ENCODE assay signal across 15 cellular contexts in the genomic region with DNA sequence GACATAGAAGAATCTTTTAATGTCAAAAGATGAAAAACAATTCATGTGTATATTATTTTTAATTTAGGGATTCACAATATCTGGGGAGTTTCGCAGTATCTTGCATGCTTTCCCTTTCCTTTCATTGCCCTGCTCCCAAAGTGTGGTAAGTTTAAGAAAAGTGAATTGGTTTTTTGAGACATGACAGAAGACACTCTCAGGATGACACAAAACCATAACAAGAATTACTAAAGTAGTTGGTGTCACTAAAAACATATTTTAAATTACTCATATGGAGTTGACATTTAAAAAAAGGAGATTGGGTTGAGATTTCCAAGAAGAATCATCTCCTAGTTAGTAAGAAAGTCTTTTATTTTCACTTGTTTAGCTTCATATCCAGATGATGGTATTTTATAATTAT. TPM values are rescaled to one million over a fixed set of nuclear protein-coding genes. Genes with fewer than 3 reads are reported as not detected.
DNase-seq lines count a peak whose midpoint lies in the region; ATAC-seq lines count a peak whose summit lies in the region.
"Had no signal": no experiment of that assay in that cellular context is flagged by ENCODE, and none has a peak within 500 bp of the region (broad histone marks: within the 10 kb centered on the region; RNA-seq: fewer than 3 reads in every experiment).

No MANE protein-coding gene starts in this region.

- no CpG with 5 or more reads among the region's 1 CpG for WGBS in trophoblast cell (ENCODE audit: extremely low coverage, insufficient coverage, insufficient read length)

- peak overlapping the region; percentile 16 for H3K4me3 Mint-ChIP-seq in activated T-cell treated with anti-CD3 and anti-CD28 coated beads, Interleukin-2, amount 50 U/mL, for 24 hours
- no peak overlapping the region for H3K4me3 Mint-ChIP-seq in activated T-helper 1 cell treated with anti-CD3 and anti-CD28 coated beads, Interleukin-12 subunit alpha, Interleukin-12 subunit beta, Interleukin-2, Interleukin-4 antibody, amounts not matched to agents 30 ng/mL and 10 ng/mL and 1 ng/mL, durations not matched to agents 14 hours and 24 hours and 36 hours
- no peak overlapping the region for H3K4me3 Mint-ChIP-seq in activated naive CD8-positive, alpha-beta T cell treated with anti-CD3 and anti-CD28 coated beads, Interleukin-2, amount 50 U/mL, for 24 hours
- H3K4me3 Mint-ChIP-seq in stimulated activated effector memory CD8-positive, alpha-beta T cell treated with anti-CD3 and anti-CD28 coated beads, Interleukin-12 subunit alpha, Interleukin-12 subunit beta, amount 100 ng/mL, for 72 hours, result peak overlapping the region; percentile 17

- H2BK5ac ChIP-seq in trophoblast cell (ENCODE audit: low read depth, low read length, poor library complexity), result no peak overlapping the region

- H3K4me1 ChIP-seq in trophoblast cell (ENCODE audit: control insufficient read depth in 1 of 2, insufficient read depth in 2 of 2, low read length in 2 of 2), result peaks cover 8 to 9% of the 10 kb centered on the region in 2 experiments

- H3K36me3 ChIP-seq in trophoblast cell (ENCODE audit: control insufficient read depth in 1 of 2, insufficient read depth in 2 of 2, low read length in 2 of 2), result no peaks in the 10 kb centered on the region

- H3K4me3 ChIP-seq in trophoblast cell (ENCODE audit: low read depth, low read length), result no peak overlapping the region
- H3K4me3 ChIP-seq: K562 had no signal

- H3K4me1 Mint-ChIP-seq in activated T-cell treated with anti-CD3 and anti-CD28 coated beads, Interleukin-2, amount 50 U/mL, for 24 hours (ENCODE audit: low read depth), result peaks cover 74% of the 10 kb centered on the region
- H3K4me1 Mint-ChIP-seq in activated T-helper 1 cell treated with anti-CD3 and anti-CD28 coated beads, Interleukin-12 subunit alpha, Interleukin-12 subunit beta, Interleukin-2, Interleukin-4 antibody, amounts not matched to agents 30 ng/mL and 10 ng/mL and 1 ng/mL, durations not matched to agents 14 hours and 24 hours and 36 hours (ENCODE audit: low read depth), result peaks cover 55% of the 10 kb centered on the region
- peaks cover 73% of the 10 kb centered on the region for H3K4me1 Mint-ChIP-seq in activated naive CD8-positive, alpha-beta T cell treated with anti-CD3 and anti-CD28 coated beads, Interleukin-2, amount 50 U/mL, for 24 hours
- H3K4me1 Mint-ChIP-seq in stimulated activated effector memory CD8-positive, alpha-beta T cell treated with anti-CD3 and anti-CD28 coated beads, Interleukin-12 subunit alpha, Interleukin-12 subunit beta, amount 100 ng/mL, for 72 hours, result peaks cover 44% of the 10 kb centered on the region

- H3K18ac ChIP-seq in trophoblast cell (ENCODE audit: low read length), result no peak overlapping the region

- H3K36me3 Mint-ChIP-seq in activated T-cell treated with anti-CD3 and anti-CD28 coated beads, Interleukin-2, amount 50 U/mL, for 24 hours (ENCODE audit: low read depth), result no peaks in the 10 kb centered on the region
- H3K36me3 Mint-ChIP-seq in activated T-helper 1 cell treated with anti-CD3 and anti-CD28 coated beads, Interleukin-12 subunit alpha, Interleukin-12 subunit beta, Interleukin-2, Interleukin-4 antibody, amounts not matched to agents 30 ng/mL and 10 ng/mL and 1 ng/mL, durations not matched to agents 14 hours and 24 hours and 36 hours (ENCODE audit: low read depth), result peaks cover 3% of the 10 kb centered on the region
- no peaks in the 10 kb centered on the region for H3K36me3 Mint-ChIP-seq in activated naive CD8-positive, alpha-beta T cell treated with anti-CD3 and anti-CD28 coated beads, Interleukin-2, amount 50 U/mL, for 24 hours (ENCODE audit: low read depth)
- H3K36me3 Mint-ChIP-seq in stimulated activated effector memory CD8-positive, alpha-beta T cell treated with anti-CD3 and anti-CD28 coated beads, Interleukin-12 subunit alpha, Interleukin-12 subunit beta, amount 100 ng/mL, for 72 hours, result no peaks in the 10 kb centered on the region

- no peaks in the 10 kb centered on the region for H3K9me3 Mint-ChIP-seq in activated T-cell treated with anti-CD3 and anti-CD28 coated beads, Interleukin-2, amount 50 U/mL, for 24 hours
- no peaks in the 10 kb centered on the region for H3K9me3 Mint-ChIP-seq in activated T-helper 1 cell treated with anti-CD3 and anti-CD28 coated beads, Interleukin-12 subunit alpha, Interleukin-12 subunit beta, Interleukin-2, Interleukin-4 antibody, amounts not matched to agents 30 ng/mL and 10 ng/mL and 1 ng/mL, durations not matched to agents 14 hours and 24 hours and 36 hours
- no peaks in the 10 kb centered on the region for H3K9me3 Mint-ChIP-seq in activated naive CD8-positive, alpha-beta T cell treated with anti-CD3 and anti-CD28 coated beads, Interleukin-2, amount 50 U/mL, for 24 hours
- H3K9me3 Mint-ChIP-seq in stimulated activated effector memory CD8-positive, alpha-beta T cell treated with anti-CD3 and anti-CD28 coated beads, Interleukin-12 subunit alpha, Interleukin-12 subunit beta, amount 100 ng/mL, for 72 hours, result no peaks in the 10 kb centered on the region

- H4K12ac ChIP-seq in trophoblast cell (ENCODE audit: low read depth, low read length), result no peak overlapping the region

- H3K27ac ChIP-seq in trophoblast cell (ENCODE audit: low read depth, low read length), result no peak overlapping the region
- H3K27ac ChIP-seq: C4-2B had no signal

- no peak overlapping the region for H3K23ac ChIP-seq in trophoblast cell (ENCODE audit: low read length)

- H3K4me2 ChIP-seq in trophoblast cell (ENCODE audit: low read length), result no peak overlapping the region

- H3K14ac ChIP-seq in trophoblast cell (ENCODE audit: low read length), result no peak overlapping the region

- no peak overlapping the region for H2AK5ac ChIP-seq in trophoblast cell (ENCODE audit: low read length)

- H3K79me2 ChIP-seq in trophoblast cell (ENCODE audit: control insufficient read depth, insufficient read depth, low read length, poor library complexity), result no peaks in the 10 kb centered on the region

- DNase-seq in activated T-cell treated with anti-CD3 and anti-CD28 coated beads, Interleukin-2, amount 50 U/mL, for 24 hours, result no peak
- DNase-seq in activated T-cell treated with anti-CD3 and anti-CD28 coated beads for 4 hours (no peak), trophoblast cell (no peak)
- no peak for DNase-seq in activated T-helper 1 cell treated with anti-CD3 and anti-CD28 coated beads, Interleukin-12 subunit alpha, Interleukin-12 subunit beta, Interleukin-2, Interleukin-4 antibody, amounts not matched to agents 30 ng/mL and 10 ng/mL and 1 ng/mL, durations not matched to agents 14 hours and 24 hours and 36 hours (ENCODE audit: low spot score)
- DNase-seq in activated naive CD8-positive, alpha-beta T cell treated with anti-CD3 and anti-CD28 coated beads, Interleukin-2, amount 50 U/mL, for 24 hours, result no peak
- DNase-seq in stimulated activated effector memory CD8-positive, alpha-beta T cell treated with anti-CD3 and anti-CD28 coated beads, Interleukin-12 subunit alpha, Interleukin-12 subunit beta, amount 100 ng/mL, for 72 hours (ENCODE audit: low spot score in 2 of 2), result no peak
- DNase-seq: DMS 273 treated with DMSO at 0.1 percent for 48 hours, GDM1, NCI-H1417, NCI-H187 treated with DMSO at 0.1 percent for 48 hours, NCI-H345, NCI-H526 treated with DMSO at 0.1 percent for 48 hours had no signal

- H3K79me1 ChIP-seq in trophoblast cell (ENCODE audit: low read length), result peaks cover 4% of the 10 kb centered on the region

- H3K4ac ChIP-seq in trophoblast cell (ENCODE audit: low read depth, low read length), result no peak overlapping the region

- no peaks in the 10 kb centered on the region for H3K9me3 ChIP-seq in trophoblast cell (ENCODE audit: insufficient read depth, low read depth, low read length)

- no peak overlapping the region for H2BK12ac ChIP-seq in trophoblast cell (ENCODE audit: low read length)

- intact Hi-C loops in activated T-helper 1 cell treated with anti-CD3 and anti-CD28 coated beads, Interleukin-12 subunit alpha, Interleukin-12 subunit beta, Interleukin-2, Interleukin-4 antibody, amounts not matched to agents 30 ng/mL and 10 ng/mL and 1 ng/mL, durations not matched to agents 14 hours and 24 hours and 36 hours (cut with micrococcal nuclease), result loop anchor here (1.0 kb wide), 3 partner anchors 9 to 30 kb away; no protein-coding TSS in a partner anchor

- no peak overlapping the region for H2BK120ac ChIP-seq in trophoblast cell (ENCODE audit: insufficient read depth, low read length, poor library complexity)

- peak; percentile 45 for ATAC-seq in activated naive CD8-positive, alpha-beta T cell treated with anti-CD3 and anti-CD28 coated beads, Interleukin-2, amount 50 U/mL, for 24 hours
- peak; percentile 82 for ATAC-seq in stimulated activated effector memory CD8-positive, alpha-beta T cell treated with anti-CD3 and anti-CD28 coated beads, Interleukin-12 subunit alpha, Interleukin-12 subunit beta, amount 100 ng/mL, for 72 hours
- no peak for ATAC-seq in esophagus mucosa
- ATAC-seq: K562 had no signal

- no peak overlapping the region for H4K8ac ChIP-seq in trophoblast cell (ENCODE audit: low read depth, low read length)

- H3K27me3 ChIP-seq in trophoblast cell (ENCODE audit: insufficient read depth, low read length), result no peaks in the 10 kb centered on the region

- H2AFZ ChIP-seq in trophoblast cell (ENCODE audit: insufficient read depth, low read length, poor library complexity), result no peak overlapping the region

- H3K27ac Mint-ChIP-seq in activated T-cell treated with anti-CD3 and anti-CD28 coated beads, Interleukin-2, amount 50 U/mL, for 24 hours, result peak overlapping the region; percentile 89
- H3K27ac Mint-ChIP-seq in activated T-helper 1 cell treated with anti-CD3 and anti-CD28 coated beads, Interleukin-12 subunit alpha, Interleukin-12 subunit beta, Interleukin-2, Interleukin-4 antibody, amounts not matched to agents 30 ng/mL and 10 ng/mL and 1 ng/mL, durations not matched to agents 14 hours and 24 hours and 36 hours, result peak overlapping the region; percentile 29
- peak overlapping the region; percentile 80 for H3K27ac Mint-ChIP-seq in activated naive CD8-positive, alpha-beta T cell treated with anti-CD3 and anti-CD28 coated beads, Interleukin-2, amount 50 U/mL, for 24 hours
- no peak overlapping the region for H3K27ac Mint-ChIP-seq in stimulated activated effector memory CD8-positive, alpha-beta T cell treated with anti-CD3 and anti-CD28 coated beads, Interleukin-12 subunit alpha, Interleukin-12 subunit beta, amount 100 ng/mL, for 72 hours

- H4K91ac ChIP-seq in trophoblast cell (ENCODE audit: low read depth, low read length), result no peak overlapping the region

- no peaks in the 10 kb centered on the region for H3K27me3 Mint-ChIP-seq in activated T-cell treated with anti-CD3 and anti-CD28 coated beads, Interleukin-2, amount 50 U/mL, for 24 hours
- H3K27me3 Mint-ChIP-seq in activated T-helper 1 cell treated with anti-CD3 and anti-CD28 coated beads, Interleukin-12 subunit alpha, Interleukin-12 subunit beta, Interleukin-2, Interleukin-4 antibody, amounts not matched to agents 30 ng/mL and 10 ng/mL and 1 ng/mL, durations not matched to agents 14 hours and 24 hours and 36 hours (ENCODE audit: insufficient read depth), result peaks cover 4% of the 10 kb centered on the region
- H3K27me3 Mint-ChIP-seq in activated naive CD8-positive, alpha-beta T cell treated with anti-CD3 and anti-CD28 coated beads, Interleukin-2, amount 50 U/mL, for 24 hours, result no peaks in the 10 kb centered on the region

- H3K9ac ChIP-seq in trophoblast cell (ENCODE audit: low read length), result no peak overlapping the region

RNA-seq across cellular contexts. Expression of gene PCNX1, which starts 5.1 kb away (rescaled TPM):
- 37.9 and 42.7 TPM in 2 replicates for total RNA-seq in activated T-helper 1 cell treated with anti-CD3 and anti-CD28 coated beads, Interleukin-12 subunit alpha, Interleukin-12 subunit beta, Interleukin-2, Interleukin-4 antibody, amounts not matched to agents 30 ng/mL and 10 ng/mL and 1 ng/mL, durations not matched to agents 14 hours and 24 hours and 36 hours
- total RNA-seq in esophagus mucosa, result 22.9 TPM
- 27.8 and 29.2 TPM in 2 replicates for polyA plus RNA-seq in trophoblast cell (2013)

Comparison
In these comparisons a context has a peak if more than half of its experiments do, and no peak if none do; other contexts are left out.
1. H3K4me3 Mint-ChIP-seq: peak in activated T-cell treated with anti-CD3 and anti-CD28 coated beads, Interleukin-2, amount 50 U/mL, for 24 hours (single experiment) and stimulated activated effector memory CD8-positive, alpha-beta T cell treated with anti-CD3 and anti-CD28 coated beads, Interleukin-12 subunit alpha, Interleukin-12 subunit beta, amount 100 ng/mL, for 72 hours (single experiment); none in activated T-helper 1 cell treated with anti-CD3 and anti-CD28 coated beads, Interleukin-12 subunit alpha, Interleukin-12 subunit beta, Interleukin-2, Interleukin-4 antibody, amounts not matched to agents 30 ng/mL and 10 ng/mL and 1 ng/mL, durations not matched to agents 14 hours and 24 hours and 36 hours (single experiment) and activated naive CD8-positive, alpha-beta T cell treated with anti-CD3 and anti-CD28 coated beads, Interleukin-2, amount 50 U/mL, for 24 hours (single experiment).